22 cellular contexts compared by ENCODE assay signal in genomic region chr20:19045366-19045765, GRCh38.
"Had no signal": no experiment of that assay in that cellular context is flagged by ENCODE, and none has a peak within 500 bp of the region (broad histone marks: within the 10 kb centered on the region; RNA-seq: fewer than 3 reads in every experiment).

No MANE protein-coding gene starts in this region.

- DNase-seq: activated B cell treated with CpG ODN at 0.5 μM for 24 hours; activated CD4-positive, alpha-beta T cell treated with anti-CD3 and anti-CD28 coated beads for 48 hours; activated CD8-positive, alpha-beta T cell treated with anti-CD3 and anti-CD28 coated beads for 36 hours; activated gamma-delta T cell treated with Interleukin-2 at 50 U/mL for 16 hours; activated T-cell treated with anti-CD3 and anti-CD28 coated beads, Interleukin-2, amount 50 U/mL, for 4 hours; amniotic stem cell; foreskin fibroblast; glutamatergic neuron; left ventricle myocardium superior; mesenchymal stem cell; retina; stimulated activated CD4-positive, alpha-beta T cell treated with anti-CD3 and anti-CD28 coated beads, Interleukin-15, amount 100 ng/mL, for 24 hours; stimulated activated CD4-positive, alpha-beta T cell treated with anti-CD3 and anti-CD28 coated beads, Interleukin-4, amount 100 ng/mL, for 24 hours; stimulated activated naive CD4-positive, alpha-beta T cell treated with Interleukin-2 at 50 U/mL for 16 hours; substantia nigra; T-helper 2 cell had no signal

- H3K27ac Mint-ChIP-seq: activated B cell treated with CpG ODN at 0.5 μM for 24 hours; activated CD8-positive, alpha-beta T cell treated with anti-CD3 and anti-CD28 coated beads for 36 hours; activated naive CD8-positive, alpha-beta T cell; natural killer cell treated with Interleukin-12 subunit alpha and Interleukin-12 subunit beta and Interleukin-15 and Interleukin-18, amount 100 ng/mL, for 72 hours had no signal

- H3K4me1 ChIP-seq: tibial nerve had no signal

- H3K9me3 Mint-ChIP-seq: activated B cell treated with CpG ODN at 0.5 μM for 24 hours; activated CD8-positive, alpha-beta T cell treated with anti-CD3 and anti-CD28 coated beads for 36 hours; activated T-cell treated with anti-CD3 and anti-CD28 coated beads, Interleukin-2, amount 50 U/mL, for 4 hours; natural killer cell treated with Interleukin-12 subunit alpha and Interleukin-12 subunit beta and Interleukin-15 and Interleukin-18, amount 100 ng/mL, for 72 hours had no signal

- H3K27me3 Mint-ChIP-seq: activated CD8-positive, alpha-beta T cell treated with anti-CD3 and anti-CD28 coated beads for 36 hours had no signal

- H3K4me3 Mint-ChIP-seq: activated B cell treated with CpG ODN at 0.5 μM for 24 hours; activated CD8-positive, alpha-beta T cell treated with anti-CD3 and anti-CD28 coated beads for 36 hours; activated naive CD8-positive, alpha-beta T cell; activated T-cell treated with anti-CD3 and anti-CD28 coated beads, Interleukin-2, amount 50 U/mL, for 4 hours; natural killer cell treated with Interleukin-12 subunit alpha and Interleukin-12 subunit beta and Interleukin-15 and Interleukin-18, amount 100 ng/mL, for 72 hours had no signal

- FAIRE-seq: colon, endometrium, TTC549 had no signal

- H3K36me3 Mint-ChIP-seq: activated naive CD8-positive, alpha-beta T cell; natural killer cell treated with Interleukin-12 subunit alpha and Interleukin-12 subunit beta and Interleukin-15 and Interleukin-18, amount 100 ng/mL, for 72 hours had no signal

- H3K4me3 ChIP-seq: tibial nerve had no signal

- H3K27me3 ChIP-seq: tibial nerve had no signal

- ATAC-seq: activated CD8-positive, alpha-beta T cell treated with anti-CD3 and anti-CD28 coated beads for 36 hours; activated T-cell treated with anti-CD3 and anti-CD28 coated beads, Interleukin-2, amount 50 U/mL, for 4 hours; left ventricle myocardium superior; natural killer cell treated with Interleukin-12 subunit alpha and Interleukin-12 subunit beta and Interleukin-15 and Interleukin-18, amount 100 ng/mL, for 72 hours had no signal

- H3K36me3 ChIP-seq: tibial nerve had no signal

- H3K27ac ChIP-seq: tibial nerve had no signal

- H3K4me1 Mint-ChIP-seq: activated B cell treated with CpG ODN at 0.5 μM for 24 hours had no signal

- H3K9me3 ChIP-seq: tibial nerve had no signal
